12 cellular contexts compared by ENCODE assay signal in genomic region chr3:31945738-31946052, GRCh38. TPM values are rescaled to one million over a fixed set of nuclear protein-coding genes. Genes with fewer than 3 reads are reported as not detected.
DNase-seq lines count a peak whose midpoint lies in the region; ATAC-seq, FAIRE-seq and TF ChIP-seq lines count a peak whose summit lies in the region.
"Had no signal": no experiment of that assay in that cellular context is flagged by ENCODE, and none has a peak within 500 bp of the region (broad histone marks: within the 10 kb centered on the region; RNA-seq: fewer than 3 reads in every experiment).

No MANE protein-coding gene starts in this region.

- H3K36me3 ChIP-seq in fibroblast of lung (ENCODE audit: control insufficient read depth, insufficient read depth, low read length) (no peaks in the 10 kb centered on the region), pancreas (no peaks in the 10 kb centered on the region)

- DNase-seq in AG20443 (ENCODE audit: low spot score) = peak; percentile 35
- DNase-seq in fibroblast of lung (ENCODE audit: low read depth in 2 of 2) = peak; percentile 56 to 68
- no peak for DNase-seq in pancreas
- no peak for DNase-seq in activated CD4-positive, alpha-beta T cell treated with anti-CD3 and anti-CD28 coated beads for 1 hour
- DNase-seq in T-helper 2 cell = no peak
- DNase-seq: activated T-cell treated with anti-CD3 and anti-CD28 coated beads, Interleukin-2, amount 50 U/mL, for 24 hours; amygdala; NCI-H2081; NK-92 treated with Interleukin-12 subunit alpha and Interleukin-12 subunit beta, amount 100 ng/mL, for 24 hours had no signal

- H2AFZ ChIP-seq in fibroblast of lung (ENCODE audit: low read length) = no peak overlapping the region

- ATAC-seq in HG03439 (IDR thresholded peaks at IDR 0.05; ENCODE audit: unreplicated experiment) (peak; percentile 37), pancreas (peak in 3 of 4 donors; percentile 27 to 50 (median 44)), GM21360 (IDR thresholded peaks at IDR 0.05; ENCODE audit: unreplicated experiment) (no peak), GM21367 (IDR thresholded peaks at IDR 0.05; ENCODE audit: unreplicated experiment) (no peak)

- no peaks in the 10 kb centered on the region for H3K79me2 ChIP-seq in fibroblast of lung (ENCODE audit: control insufficient read depth, insufficient read depth, low read length)

- no peak overlapping the region for H3K4me3 ChIP-seq in fibroblast of lung (replicated peaks in 1 of 4; ENCODE audit: control extremely low read depth in 1 of 4, insufficient read depth in 1 of 4, low read depth in 3 of 4, low read length in 4 of 4)
- no peak overlapping the region for H3K4me3 ChIP-seq in pancreas

- TF ChIP-seq CTCF in fibroblast of lung (conservative IDR thresholded peaks at IDR 0.05 in 1 of 2, IDR thresholded peaks at IDR 0.05 in 1 of 2; ENCODE audit: low read depth in 1 of 2, low read length in 2 of 2) (no peak), pancreas (IDR thresholded peaks at IDR 0.05) (no peak)

- H3K27ac ChIP-seq in fibroblast of lung (ENCODE audit: insufficient read depth, low read length) (no peak overlapping the region), pancreas (no peak overlapping the region)

- H3K9ac ChIP-seq in fibroblast of lung (ENCODE audit: insufficient read depth, low read length) = no peak overlapping the region

- H4K20me1 ChIP-seq in fibroblast of lung (ENCODE audit: control insufficient read depth, extremely low read depth, insufficient read depth, low read length) = no peaks in the 10 kb centered on the region

- H3K9me3 ChIP-seq in fibroblast of lung (ENCODE audit: control insufficient read depth, insufficient read depth, low read depth, low read length) (no peaks in the 10 kb centered on the region), pancreas (no peaks in the 10 kb centered on the region)

- H3K4me1 ChIP-seq in fibroblast of lung (ENCODE audit: control insufficient read depth, extremely low read depth, insufficient read depth, low read length) = peaks cover 3% of the 10 kb centered on the region
- no peaks in the 10 kb centered on the region for H3K4me1 ChIP-seq in pancreas

- WGBS in pancreas, 2 donors = 90 to 93% methylated on average over 3 of the region's 3 CpGs

- no peak overlapping the region for H3K4me2 ChIP-seq in fibroblast of lung (ENCODE audit: extremely low read depth, insufficient read depth, low read length)

- H3K27me3 ChIP-seq in fibroblast of lung (ENCODE audit: control insufficient read depth, insufficient read depth, low read length) (no peaks in the 10 kb centered on the region), pancreas (no peaks in the 10 kb centered on the region)

- FAIRE-seq in pancreas (lab: Jason Lieb, UNC) = no peak

- intact Hi-C loops in pancreas (cut with DNase I) = no loop called here

RNA-seq across cellular contexts. Expression of gene OSBPL10, which starts 35.4 kb away (rescaled TPM):
- 3.6 and 7.1 TPM in 2 replicates for total RNA-seq in fibroblast of lung
- polyA plus RNA-seq in fibroblast of lung = 7.5 and 9.9 TPM in 2 replicates
- 7.4 and 9.9 TPM in 2 replicates for polyA plus RNA-seq in fibroblast of lung (2012)
- 13.7 and 15.9 TPM in 2 replicates for polyA minus RNA-seq in fibroblast of lung (ENCODE audit: low replicate concordance)
- 1 to 10 TPM; 1.8 to 4.0 (median 2.6) TPM for total RNA-seq in pancreas
- 1 to 10 TPM in 1 of 2 donors, under 1 TPM in 1; 0.57 to 2.0 TPM for polyA plus RNA-seq in pancreas

RNA-seq across cellular contexts. Expression of gene ZNF860, which starts 35.9 kb away (rescaled TPM):
- total RNA-seq in fibroblast of lung = under 0.01 and 0.50 TPM in 2 replicates
- polyA plus RNA-seq in fibroblast of lung = 0.52 and 0.70 TPM in 2 replicates
- polyA plus RNA-seq in fibroblast of lung (2012) = 0.20 and 0.48 TPM in 2 replicates
- 0.11 TPM in 1 of 2 replicates, not detected in the other for polyA minus RNA-seq in fibroblast of lung (ENCODE audit: low replicate concordance)
- under 1 TPM in 5 of 6 donors, not detected in 1; 0.24 to 0.76 (median 0.29) TPM for total RNA-seq in pancreas
- under 1 TPM; 0.08 to 0.49 TPM for polyA plus RNA-seq in pancreas

Comparison
In these comparisons a context has a peak if more than half of its experiments do, and no peak if none do; other contexts are left out.
1. DNase-seq: peak in AG20443 (single experiment) and fibroblast of lung (2 of 2); none in pancreas (0 of 6), activated CD4-positive, alpha-beta T cell treated with anti-CD3 and anti-CD28 coated beads for 1 hour (single experiment) and T-helper 2 cell (0 of 5).
2. ATAC-seq: peak in HG03439 (single experiment) and pancreas (3 of 4); none in GM21360 (single experiment) and GM21367 (single experiment).